ENCODE assay signal across 13 cellular contexts in genomic region chr18:48814490-48815181, GRCh38.
DNase-seq lines count a peak whose midpoint lies in the region; ATAC-seq and TF ChIP-seq lines count a peak whose summit lies in the region.
"Had no signal": no experiment of that assay in that cellular context is flagged by ENCODE, and none has a peak within 500 bp of the region (broad histone marks: within the 10 kb centered on the region; RNA-seq: fewer than 3 reads in every experiment).

No MANE protein-coding gene starts in this region.

- no peak overlapping the region for H3K4me3 ChIP-seq in CD4-positive, alpha-beta memory T cell (ENCODE audit: low read length in 2 of 2)
- H3K4me3 ChIP-seq in RWPE2 (ENCODE audit: severe bottlenecking) (no peak overlapping the region), osteoblast (ENCODE audit: insufficient read depth, low read length) (no peak overlapping the region)
- H3K4me3 ChIP-seq: breast epithelium, gastrocnemius medialis had no signal

- H3K9me3 Mint-ChIP-seq in CD4-positive, alpha-beta memory T cell = peaks cover 0 to 2% (median 0%) of the 10 kb centered on the region in 8 donors
- H3K9me3 Mint-ChIP-seq: naive B cell had no signal

- peaks cover 0 to 1% of the 10 kb centered on the region in 2 donors for H3K36me3 Mint-ChIP-seq in CD4-positive, alpha-beta memory T cell

- H3K4me1 ChIP-seq in CD4-positive, alpha-beta memory T cell (ENCODE audit: insufficient read depth, low read length) = peaks cover 47% of the 10 kb centered on the region
- peaks cover 10% of the 10 kb centered on the region for H3K4me1 ChIP-seq in RWPE2 (ENCODE audit: insufficient read depth, poor library complexity, severe bottlenecking)
- H3K4me1 ChIP-seq in osteoblast (ENCODE audit: insufficient read depth, low read length) = peaks cover 16% of the 10 kb centered on the region
- H3K4me1 ChIP-seq: breast epithelium had no signal

- H3K27me3 ChIP-seq in CD4-positive, alpha-beta memory T cell (ENCODE audit: insufficient read depth, low read length) = no peaks in the 10 kb centered on the region
- no peaks in the 10 kb centered on the region for H3K27me3 ChIP-seq in RWPE2 (ENCODE audit: insufficient read depth, poor library complexity, severe bottlenecking)
- H3K27me3 ChIP-seq in osteoblast (ENCODE audit: insufficient read depth, low read length) = no peaks in the 10 kb centered on the region
- H3K27me3 ChIP-seq: breast epithelium, gastrocnemius medialis had no signal

- H4K20me1 ChIP-seq in osteoblast (ENCODE audit: insufficient read depth, low read length) = no peaks in the 10 kb centered on the region

- intact Hi-C loops in CD4-positive, alpha-beta memory T cell (cut with micrococcal nuclease) = loop anchor here (1.0 kb wide), 1 partner anchor 20 kb away; no protein-coding TSS in a partner anchor

- H3K4me1 Mint-ChIP-seq in CD4-positive, alpha-beta memory T cell = peaks cover 41 to 67% (median 52%) of the 10 kb centered on the region in 4 donors

- DNase-seq in CD4-positive, alpha-beta memory T cell = peak in 4 of 5 donors; percentile 45 to 73 (median 49)
- DNase-seq in RWPE2 (ENCODE audit: low spot score) (peak; percentile 11), osteoblast (ENCODE audit: insufficient read length, low spot score, missing footprints) (peak; percentile 64), kidney glomerular epithelial cell (lab: John Stamatoyannopoulos, UW) (no peak), NCI-H345 (lab: John Stamatoyannopoulos, UW) (no peak), H4 (ENCODE audit: low spot score) (no peak), SW480 (ENCODE audit: low spot score) (no peak)
- DNase-seq in central memory CD4-positive, alpha-beta T cell = peak; percentile 25
- DNase-seq: DMS 273 treated with DMSO at 0.1 percent for 48 hours, naive B cell, NCI-H1105 had no signal

- H3K27ac Mint-ChIP-seq in CD4-positive, alpha-beta memory T cell = peak overlapping the region; percentile 91 to 99 (median 97)

- CTCF ChIA-PET in CD4-positive, alpha-beta memory T cell (lab: Charles Lee; ENCODE audit: partially characterized antibody) = interaction anchor here (0.7 to 3.5 kb wide), 8 partner anchors 12 to 133 kb away, joined by 3 to 18 read pairs (median 6); no protein-coding TSS in a partner anchor

- H3K4me3 Mint-ChIP-seq in CD4-positive, alpha-beta memory T cell = peak overlapping the region in 7 of 8 donors; percentile 43 to 86 (median 69)
- H3K4me3 Mint-ChIP-seq: naive B cell had no signal

- H3K36me3 ChIP-seq in CD4-positive, alpha-beta memory T cell (ENCODE audit: insufficient read depth, low read length) = no peaks in the 10 kb centered on the region
- H3K36me3 ChIP-seq in RWPE2 (ENCODE audit: low read depth) (peaks cover 6% of the 10 kb centered on the region; the same call in 1 of the 2 replicates), osteoblast (ENCODE audit: insufficient read depth, low read length) (peaks cover 28% of the 10 kb centered on the region)
- H3K36me3 ChIP-seq: breast epithelium had no signal

- no peak overlapping the region for H3K4me2 ChIP-seq in osteoblast (ENCODE audit: insufficient read depth, low read length)

- peak overlapping the region; percentile 82 for H3K27ac ChIP-seq in CD4-positive, alpha-beta memory T cell (ENCODE audit: low read depth, low read length)
- no peak overlapping the region for H3K27ac ChIP-seq in RWPE2 (ENCODE audit: poor library complexity, severe bottlenecking)
- peak overlapping the region; percentile 57 for H3K27ac ChIP-seq in osteoblast (ENCODE audit: low read depth, low read length)
- H3K27ac ChIP-seq: breast epithelium, gastrocnemius medialis had no signal

- peaks cover 9% of the 10 kb centered on the region for H3K79me2 ChIP-seq in osteoblast (ENCODE audit: insufficient read depth, low read length)

- no peaks in the 10 kb centered on the region for H3K9me3 ChIP-seq in CD4-positive, alpha-beta memory T cell (ENCODE audit: control insufficient read depth in 1 of 2, low read length in 2 of 2)
- no peaks in the 10 kb centered on the region for H3K9me3 ChIP-seq in RWPE2 (ENCODE audit: severe bottlenecking)
- no peaks in the 10 kb centered on the region for H3K9me3 ChIP-seq in osteoblast (ENCODE audit: low read depth, low read length)
- H3K9me3 ChIP-seq: breast epithelium, gastrocnemius medialis had no signal

- TF ChIP-seq CTCF in RWPE2 (IDR thresholded peaks at IDR 0.05; ENCODE audit: poor library complexity, severe bottlenecking) (no peak), osteoblast (IDR thresholded peaks at IDR 0.05; ENCODE audit: extremely low read depth, low read depth, low read length) (no peak)

- POLR2A ChIA-PET in CD4-positive, alpha-beta memory T cell (lab: Charles Lee; ENCODE audit: partially characterized antibody) = interaction anchor here (0.9 to 5.8 kb wide), 16 partner anchors 10 to 141 kb away, joined by 3 to 101 read pairs (median 8); partner anchors contain the start of gene SMAD7

- ATAC-seq in RWPE2 (ENCODE audit: low read depth) = no peak
- ATAC-seq: gastrocnemius medialis had no signal

- no peaks in the 10 kb centered on the region for H3K27me3 Mint-ChIP-seq in CD4-positive, alpha-beta memory T cell
- H3K27me3 Mint-ChIP-seq: naive B cell had no signal

- no peak overlapping the region for H2AFZ ChIP-seq in osteoblast (ENCODE audit: low read length)

Comparison
In these comparisons a context has a peak if more than half of its experiments do, and no peak if none do; other contexts are left out.
1. DNase-seq: peak in CD4-positive, alpha-beta memory T cell (4 of 5), RWPE2 (single experiment), central memory CD4-positive, alpha-beta T cell (single experiment) and osteoblast (single experiment); none in kidney glomerular epithelial cell (single experiment), NCI-H345 (single experiment), H4 (single experiment) and SW480 (single experiment).